ENCODE assay signal across 36 cellular contexts in the genomic region with DNA sequence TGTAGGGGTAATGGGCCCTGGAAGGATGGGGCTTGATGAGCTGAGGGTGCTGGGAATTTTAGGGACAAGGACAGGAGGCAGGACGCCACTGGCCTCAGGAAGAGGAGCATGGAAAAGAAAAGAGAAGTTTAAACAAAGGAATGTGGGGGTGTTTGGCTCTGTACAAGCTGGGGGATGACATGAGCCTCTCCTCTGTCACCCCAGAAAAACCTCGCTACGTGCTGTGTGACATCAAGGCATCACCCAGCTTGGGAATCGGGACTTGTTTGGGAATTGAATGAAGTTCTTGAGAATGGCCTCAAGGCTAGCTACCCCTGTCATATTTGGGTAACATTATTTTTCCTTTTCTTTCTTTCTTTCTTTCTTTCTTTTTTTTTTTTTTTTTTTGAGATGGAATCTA. TPM values are rescaled to one million over a fixed set of nuclear protein-coding genes. Genes with fewer than 3 reads are reported as not detected.
"Had no signal": no experiment of that assay in that cellular context is flagged by ENCODE, and none has a peak within 500 bp of the region (broad histone marks: within the 10 kb centered on the region; RNA-seq: fewer than 3 reads in every experiment).

No MANE protein-coding gene starts in this region.

- H3K27ac Mint-ChIP-seq: activated CD4-positive, alpha-beta memory T cell treated with anti-CD3 and anti-CD28 coated beads, Interleukin-2, amount 10 ng/mL, durations not matched to agents 7 days and 5 days; activated CD4-positive, alpha-beta T cell treated with anti-CD3 and anti-CD28 coated beads, Interleukin-2, amount 10 ng/mL, durations not matched to agents 7 days and 5 days; activated naive CD4-positive, alpha-beta T cell treated with anti-CD3 and anti-CD28 coated beads, Interleukin-2, amount 50 U/mL, for 24 hours; activated T-cell treated with anti-CD3 and anti-CD28 coated beads, Interleukin-2, amount 50 U/mL, for 24 hours; activated T-cell treated with anti-CD3 and anti-CD28 coated beads, Interleukin-2, amount 50 U/mL, for 72 hours; activated T-helper 17 cell treated with anti-CD3 and anti-CD28 coated beads, Interleukin-2, amount 50 U/mL, for 72 hours; dendritic cell treated with granulocyte-macrophage colony-stimulating factor and Interleukin-4, amounts not matched to agents 40 ng/mL and 50 ng/mL, for 4 days; endodermal cell; T-helper 17 cell; T-helper 2 cell treated with Interferon-gamma antibody and Interleukin-4, amounts not matched to agents 5 μg/mL and 100 μg/mL, for 36 hours had no signal

- H3K36me3 ChIP-seq: brain microvascular endothelial cell, heart left ventricle had no signal

- DNase-seq: activated CD4-positive, alpha-beta memory T cell treated with anti-CD3 and anti-CD28 coated beads, Interleukin-2, amount 10 ng/mL, durations not matched to agents 7 days and 5 days; activated CD4-positive, alpha-beta T cell treated with anti-CD3 and anti-CD28 coated beads for 4 hours; activated CD4-positive, alpha-beta T cell treated with anti-CD3 and anti-CD28 coated beads, Interleukin-2, amount 10 ng/mL, durations not matched to agents 7 days and 5 days; activated CD4-positive, alpha-beta T cell treated with anti-CD3 and anti-CD28 coated beads, Interleukin-2, amount 50 U/mL, for 4 hours; activated CD4-positive, CD25-positive, alpha-beta regulatory T cell; activated CD4-positive, CD25-positive, alpha-beta regulatory T cell treated with anti-CD3 and anti-CD28 coated beads, Interleukin-2, amount 50 U/mL, for 72 hours; activated CD8-positive, alpha-beta memory T cell treated with anti-CD3 and anti-CD28 coated beads, Interleukin-2, amount 50 U/mL, for 48 hours; activated effector memory CD4-positive, alpha-beta T cell treated with Interleukin-2 at 50 U/mL for 16 hours; activated gamma-delta T cell treated with Interleukin-2 at 50 U/mL for 16 hours; activated naive CD4-positive, alpha-beta T cell treated with Interleukin-2 at 50 U/mL for 16 hours; activated T-cell treated with anti-CD3 and anti-CD28 coated beads for 4 hours; activated T-cell treated with anti-CD3 and anti-CD28 coated beads, Interleukin-2, amount 50 U/mL, for 24 hours; activated T-cell treated with anti-CD3 and anti-CD28 coated beads, Interleukin-2, amount 50 U/mL, for 72 hours; amniotic stem cell; brain microvascular endothelial cell; dorsolateral prefrontal cortex; effector memory CD4-positive, alpha-beta T cell; endodermal cell; foreskin fibroblast; heart left ventricle; SW 1271; T-helper 1 cell; T-helper 17 cell; T1000; WERI-Rb-1 had no signal

- H3K9me3 Mint-ChIP-seq: activated CD4-positive, alpha-beta memory T cell treated with anti-CD3 and anti-CD28 coated beads, Interleukin-2, amount 10 ng/mL, durations not matched to agents 7 days and 5 days; activated CD4-positive, alpha-beta T cell treated with anti-CD3 and anti-CD28 coated beads, Interleukin-2, amount 10 ng/mL, durations not matched to agents 7 days and 5 days; activated naive CD4-positive, alpha-beta T cell treated with anti-CD3 and anti-CD28 coated beads, Interleukin-2, amount 50 U/mL, for 24 hours; activated T-cell treated with anti-CD3 and anti-CD28 coated beads, Interleukin-2, amount 50 U/mL, for 24 hours; activated T-cell treated with anti-CD3 and anti-CD28 coated beads, Interleukin-2, amount 50 U/mL, for 72 hours; activated T-helper 17 cell treated with anti-CD3 and anti-CD28 coated beads, Interleukin-2, amount 50 U/mL, for 72 hours; central memory CD8-positive, alpha-beta T cell; dendritic cell treated with granulocyte-macrophage colony-stimulating factor and Interleukin-4, amounts not matched to agents 40 ng/mL and 50 ng/mL, for 4 days; endodermal cell; T-helper 2 cell treated with Interferon-gamma antibody and Interleukin-4, amounts not matched to agents 5 μg/mL and 100 μg/mL, for 36 hours had no signal

- H3K36me3 Mint-ChIP-seq: activated naive CD4-positive, alpha-beta T cell treated with anti-CD3 and anti-CD28 coated beads, Interleukin-2, amount 50 U/mL, for 24 hours had no signal

- ATAC-seq: activated T-cell treated with anti-CD3 and anti-CD28 coated beads, Interleukin-2, amount 50 U/mL, for 72 hours; activated T-helper 17 cell treated with anti-CD3 and anti-CD28 coated beads, Interleukin-2, amount 50 U/mL, for 72 hours; esophagus mucosa; heart left ventricle; T-helper 17 cell had no signal

- H3K4me3 Mint-ChIP-seq: activated CD4-positive, alpha-beta memory T cell treated with anti-CD3 and anti-CD28 coated beads, Interleukin-2, amount 10 ng/mL, durations not matched to agents 7 days and 5 days; activated CD4-positive, alpha-beta T cell treated with anti-CD3 and anti-CD28 coated beads, Interleukin-2, amount 10 ng/mL, durations not matched to agents 7 days and 5 days; activated naive CD4-positive, alpha-beta T cell treated with anti-CD3 and anti-CD28 coated beads, Interleukin-2, amount 50 U/mL, for 24 hours; activated T-cell treated with anti-CD3 and anti-CD28 coated beads, Interleukin-2, amount 50 U/mL, for 24 hours; activated T-cell treated with anti-CD3 and anti-CD28 coated beads, Interleukin-2, amount 50 U/mL, for 72 hours; activated T-helper 17 cell treated with anti-CD3 and anti-CD28 coated beads, Interleukin-2, amount 50 U/mL, for 72 hours; central memory CD8-positive, alpha-beta T cell; dendritic cell treated with granulocyte-macrophage colony-stimulating factor and Interleukin-4, amounts not matched to agents 40 ng/mL and 50 ng/mL, for 4 days; endodermal cell; T-helper 17 cell; T-helper 2 cell treated with Interferon-gamma antibody and Interleukin-4, amounts not matched to agents 5 μg/mL and 100 μg/mL, for 36 hours had no signal

- FAIRE-seq: astrocyte, bronchial epithelial cell, frontal cortex had no signal

- H3K4me3 ChIP-seq: coronary artery, dorsolateral prefrontal cortex, heart left ventricle had no signal

- H3K27ac ChIP-seq: brain microvascular endothelial cell, coronary artery, dorsolateral prefrontal cortex, heart left ventricle, WERI-Rb-1 had no signal

- H3K9me3 ChIP-seq: heart left ventricle had no signal

- H3K4me1 Mint-ChIP-seq: activated CD4-positive, alpha-beta memory T cell treated with anti-CD3 and anti-CD28 coated beads, Interleukin-2, amount 10 ng/mL, durations not matched to agents 7 days and 5 days; activated CD4-positive, alpha-beta T cell treated with anti-CD3 and anti-CD28 coated beads, Interleukin-2, amount 10 ng/mL, durations not matched to agents 7 days and 5 days; activated naive CD4-positive, alpha-beta T cell treated with anti-CD3 and anti-CD28 coated beads, Interleukin-2, amount 50 U/mL, for 24 hours; activated T-helper 17 cell treated with anti-CD3 and anti-CD28 coated beads, Interleukin-2, amount 50 U/mL, for 72 hours; central memory CD8-positive, alpha-beta T cell; endodermal cell had no signal

RNA-seq across cellular contexts. Expression of a gene that starts 53.1 kb away (rescaled TPM):
- total RNA-seq: activated CD4-positive, alpha-beta memory T cell treated with anti-CD3 and anti-CD28 coated beads, Interleukin-2, amount 10 ng/mL, durations not matched to agents 7 days and 5 days; activated CD4-positive, alpha-beta T cell treated with anti-CD3 and anti-CD28 coated beads, Interleukin-2, amount 10 ng/mL, durations not matched to agents 7 days and 5 days; epithelial cell of proximal tubule; T-helper 17 cell had no signal
